16 cellular contexts compared by ENCODE assay signal in the genomic region with DNA sequence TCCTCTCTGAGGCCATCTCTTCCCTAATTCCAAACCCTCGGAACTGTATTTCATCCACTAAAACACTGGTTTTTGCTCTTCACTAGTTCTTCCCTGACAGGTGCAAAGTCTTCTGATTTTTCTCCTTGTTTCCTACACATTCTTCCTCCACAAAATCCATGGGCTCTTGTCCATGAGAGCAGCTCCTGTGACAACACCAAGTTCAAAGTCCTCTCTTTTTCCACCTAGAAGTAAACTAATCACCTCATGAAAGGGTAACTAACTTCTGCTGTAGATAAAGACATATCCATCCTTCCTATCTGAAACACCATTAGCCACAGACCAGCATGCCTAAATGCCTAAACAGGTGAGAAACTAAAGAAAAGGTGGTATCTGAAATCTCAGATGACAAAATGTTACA. TPM values are rescaled to one million over a fixed set of nuclear protein-coding genes. Genes with fewer than 3 reads are reported as not detected.
DNase-seq lines count a peak whose midpoint lies in the region; ATAC-seq and TF ChIP-seq lines count a peak whose summit lies in the region.
"Had no signal": no experiment of that assay in that cellular context is flagged by ENCODE, and none has a peak within 500 bp of the region (broad histone marks: within the 10 kb centered on the region; RNA-seq: fewer than 3 reads in every experiment).

No MANE protein-coding gene starts in this region.

- peaks cover 35% of the 10 kb centered on the region for H3K36me3 Mint-ChIP-seq in activated CD4-positive, alpha-beta T cell treated with anti-CD3 and anti-CD28 coated beads, Interleukin-2, amount 10 ng/mL, durations not matched to agents 24 days and 14 days (ENCODE audit: low read depth)
- peaks cover 29% of the 10 kb centered on the region for H3K36me3 Mint-ChIP-seq in activated CD4-positive, alpha-beta T cell treated with anti-CD3 and anti-CD28 coated beads for 36 hours (ENCODE audit: low read depth)
- H3K36me3 Mint-ChIP-seq in neural progenitor cell: peaks cover 27% of the 10 kb centered on the region

- H2AFZ ChIP-seq in neural progenitor cell (replicated peaks): no peak overlapping the region

- DNase-seq in activated CD4-positive, alpha-beta T cell treated with anti-CD3 and anti-CD28 coated beads, Interleukin-2, amount 10 ng/mL, durations not matched to agents 24 days and 14 days: no peak
- no peak for DNase-seq in activated CD4-positive, alpha-beta T cell treated with anti-CD3 and anti-CD28 coated beads for 36 hours
- DNase-seq in coronary artery (ENCODE audit: low spot score) (no peak), neural progenitor cell (ENCODE audit: low spot score) (no peak)
- no peak for DNase-seq in effector CD4-positive, alpha-beta T cell
- DNase-seq: activated CD4-positive, CD25-positive, alpha-beta regulatory T cell treated with anti-CD3 and anti-CD28 coated beads, Interleukin-2, amount 50 U/mL, for 72 hours; activated CD8-positive, alpha-beta memory T cell treated with anti-CD3 and anti-CD28 coated beads, Interleukin-2, amount 50 U/mL, for 48 hours; activated naive CD4-positive, alpha-beta T cell treated with anti-CD3 and anti-CD28 coated beads, Interleukin-2, amount 50 U/mL, for 16 hours; natural killer cell; NCI-H1048; NCI-H774; right cardiac atrium; RPMI8226; stimulated activated CD4-positive, alpha-beta T cell treated with anti-CD3 and anti-CD28 coated beads, Interleukin-4, amount 100 ng/mL, for 1 hour had no signal

- peaks cover 67% of the 10 kb centered on the region for H4K20me1 ChIP-seq in neural progenitor cell (ENCODE audit: low read depth)

- POLR2A ChIA-PET in activated CD4-positive, alpha-beta T cell treated with anti-CD3 and anti-CD28 coated beads for 36 hours (lab: Charles Lee): no interaction called here

- H3K9me3 Mint-ChIP-seq in activated CD4-positive, alpha-beta T cell treated with anti-CD3 and anti-CD28 coated beads, Interleukin-2, amount 10 ng/mL, durations not matched to agents 24 days and 14 days: no peaks in the 10 kb centered on the region
- H3K9me3 Mint-ChIP-seq in activated CD4-positive, alpha-beta T cell treated with anti-CD3 and anti-CD28 coated beads for 36 hours (ENCODE audit: low read depth): no peaks in the 10 kb centered on the region
- H3K9me3 Mint-ChIP-seq in neural progenitor cell: no peaks in the 10 kb centered on the region
- H3K9me3 Mint-ChIP-seq: natural killer cell had no signal

- TF ChIP-seq CTCF in coronary artery (IDR thresholded peaks at IDR 0.05) (no peak), neural progenitor cell (IDR thresholded peaks at IDR 0.05) (no peak)

- no peaks in the 10 kb centered on the region for H3K27me3 Mint-ChIP-seq in activated CD4-positive, alpha-beta T cell treated with anti-CD3 and anti-CD28 coated beads, Interleukin-2, amount 10 ng/mL, durations not matched to agents 24 days and 14 days
- no peaks in the 10 kb centered on the region for H3K27me3 Mint-ChIP-seq in activated CD4-positive, alpha-beta T cell treated with anti-CD3 and anti-CD28 coated beads for 36 hours
- H3K27me3 Mint-ChIP-seq in neural progenitor cell (ENCODE audit: insufficient read depth, low read depth): peaks cover 6% of the 10 kb centered on the region

- H3K4me1 ChIP-seq in skeletal muscle satellite cell (ENCODE audit: control insufficient read depth, insufficient read depth, low read length) (peaks cover 25% of the 10 kb centered on the region), neural progenitor cell (peaks cover 16% of the 10 kb centered on the region)

- H3K4me3 ChIP-seq in coronary artery: peak overlapping the region; percentile 99
- H3K4me3 ChIP-seq in skeletal muscle satellite cell (ENCODE audit: low read length): no peak overlapping the region
- H3K4me3 ChIP-seq in neural progenitor cell: no peak overlapping the region
- H3K4me3 ChIP-seq: HAP-1 had no signal

- H3K4me2 ChIP-seq in skeletal muscle satellite cell (ENCODE audit: low read length) (peak overlapping the region; percentile 98), neural progenitor cell (no peak overlapping the region)

- H3K27me3 ChIP-seq in skeletal muscle satellite cell (ENCODE audit: control insufficient read depth, insufficient read depth, low read length): no peaks in the 10 kb centered on the region
- no peaks in the 10 kb centered on the region for H3K27me3 ChIP-seq in neural progenitor cell

- CTCF ChIA-PET in activated CD4-positive, alpha-beta T cell treated with anti-CD3 and anti-CD28 coated beads for 36 hours (lab: Charles Lee): interaction anchor here (0.6 to 0.8 kb wide), 3 partner anchors 116 to 200 kb away, joined by 3 read pairs; no protein-coding TSS in a partner anchor

- H3K4me3 Mint-ChIP-seq in activated CD4-positive, alpha-beta T cell treated with anti-CD3 and anti-CD28 coated beads, Interleukin-2, amount 10 ng/mL, durations not matched to agents 24 days and 14 days: peak overlapping the region; percentile 3
- H3K4me3 Mint-ChIP-seq in activated CD4-positive, alpha-beta T cell treated with anti-CD3 and anti-CD28 coated beads for 36 hours: no peak overlapping the region
- no peak overlapping the region for H3K4me3 Mint-ChIP-seq in neural progenitor cell

- H3K27ac Mint-ChIP-seq in activated CD4-positive, alpha-beta T cell treated with anti-CD3 and anti-CD28 coated beads, Interleukin-2, amount 10 ng/mL, durations not matched to agents 24 days and 14 days: no peak overlapping the region
- no peak overlapping the region for H3K27ac Mint-ChIP-seq in activated CD4-positive, alpha-beta T cell treated with anti-CD3 and anti-CD28 coated beads for 36 hours
- H3K27ac Mint-ChIP-seq in neural progenitor cell: no peak overlapping the region

- peaks cover 71% of the 10 kb centered on the region for H3K79me2 ChIP-seq in neural progenitor cell (ENCODE audit: low read depth)

- H3K9ac ChIP-seq in skeletal muscle satellite cell (ENCODE audit: low read depth, low read length) (no peak overlapping the region), neural progenitor cell (no peak overlapping the region)

- H3K36me3 ChIP-seq in skeletal muscle satellite cell (ENCODE audit: insufficient read depth, low read length): peaks cover 11% of the 10 kb centered on the region
- H3K36me3 ChIP-seq in neural progenitor cell: peaks cover 3% of the 10 kb centered on the region

- H3K27ac ChIP-seq in coronary artery: peak overlapping the region; percentile 55 to 100
- no peak overlapping the region for H3K27ac ChIP-seq in neural progenitor cell

- peaks cover 41% of the 10 kb centered on the region for H3K4me1 Mint-ChIP-seq in activated CD4-positive, alpha-beta T cell treated with anti-CD3 and anti-CD28 coated beads, Interleukin-2, amount 10 ng/mL, durations not matched to agents 24 days and 14 days
- H3K4me1 Mint-ChIP-seq in activated CD4-positive, alpha-beta T cell treated with anti-CD3 and anti-CD28 coated beads for 36 hours: peaks cover 36% of the 10 kb centered on the region
- H3K4me1 Mint-ChIP-seq in neural progenitor cell: peaks cover 26% of the 10 kb centered on the region

- H3K9me3 ChIP-seq in skeletal muscle satellite cell (replicated peaks; ENCODE audit: low read length): no peaks in the 10 kb centered on the region
- no peaks in the 10 kb centered on the region for H3K9me3 ChIP-seq in neural progenitor cell (ENCODE audit: low read depth)
- H3K9me3 ChIP-seq: HAP-1 had no signal

- H3F3A ChIP-seq in neural progenitor cell (ENCODE audit: low read depth): peaks cover 23% of the 10 kb centered on the region

- intact Hi-C loops in activated CD4-positive, alpha-beta T cell treated with anti-CD3 and anti-CD28 coated beads, Interleukin-2, amount 10 ng/mL, durations not matched to agents 24 days and 14 days (cut with micrococcal nuclease): no loop called here
- intact Hi-C loops in activated CD4-positive, alpha-beta T cell treated with anti-CD3 and anti-CD28 coated beads for 36 hours (cut with DNase I, micrococcal nuclease): no loop called here

- ATAC-seq in activated CD4-positive, alpha-beta T cell treated with anti-CD3 and anti-CD28 coated beads for 36 hours: no peak
- ATAC-seq: natural killer cell, right cardiac atrium had no signal

RNA-seq across cellular contexts. Expression of a gene that starts 2.9 kb away (rescaled TPM):
- total RNA-seq in activated CD4-positive, alpha-beta T cell treated with anti-CD3 and anti-CD28 coated beads, Interleukin-2, amount 10 ng/mL, durations not matched to agents 24 days and 14 days: 42.8 and 44.3 TPM in 2 replicates
- 10 to 100 TPM; 36.3 to 41.6 TPM for total RNA-seq in activated CD4-positive, alpha-beta T cell treated with anti-CD3 and anti-CD28 coated beads for 36 hours
- 37.3 and 41.1 TPM in 2 replicates for total RNA-seq in skeletal muscle satellite cell (2012; rRNA removed)
- total RNA-seq in neural progenitor cell (ENCODE audit: low replicate concordance): 45.6 and 81.1 TPM in 2 replicates

RNA-seq across cellular contexts. Expression of a gene that starts 28.7 kb away (rescaled TPM):
- total RNA-seq in activated CD4-positive, alpha-beta T cell treated with anti-CD3 and anti-CD28 coated beads, Interleukin-2, amount 10 ng/mL, durations not matched to agents 24 days and 14 days: 32.1 and 32.4 TPM in 2 replicates
- total RNA-seq in activated CD4-positive, alpha-beta T cell treated with anti-CD3 and anti-CD28 coated beads for 36 hours: 10 to 100 TPM; 23.3 to 24.0 TPM
- 7.9 TPM in 2 replicates for total RNA-seq in skeletal muscle satellite cell (2012; rRNA removed)
- 15.2 and 19.2 TPM in 2 replicates for total RNA-seq in neural progenitor cell (ENCODE audit: low replicate concordance)

RNA-seq across cellular contexts. Expression of a gene that starts 43.9 kb away (rescaled TPM):
- 356 and 358 TPM in 2 replicates for total RNA-seq in activated CD4-positive, alpha-beta T cell treated with anti-CD3 and anti-CD28 coated beads, Interleukin-2, amount 10 ng/mL, durations not matched to agents 24 days and 14 days
- 100 to 1,000 TPM; 337 to 396 TPM for total RNA-seq in activated CD4-positive, alpha-beta T cell treated with anti-CD3 and anti-CD28 coated beads for 36 hours
- 460 and 486 TPM in 2 replicates for total RNA-seq in skeletal muscle satellite cell (2012; rRNA removed)
- total RNA-seq in neural progenitor cell (ENCODE audit: low replicate concordance): 127 and 141 TPM in 2 replicates

RNA-seq across cellular contexts. Expression of a gene that starts 48.3 kb away (rescaled TPM):
- total RNA-seq in activated CD4-positive, alpha-beta T cell treated with anti-CD3 and anti-CD28 coated beads, Interleukin-2, amount 10 ng/mL, durations not matched to agents 24 days and 14 days: 4.7 and 5.5 TPM in 2 replicates
- total RNA-seq in activated CD4-positive, alpha-beta T cell treated with anti-CD3 and anti-CD28 coated beads for 36 hours: 1 to 10 TPM; 1.6 to 1.7 TPM
- total RNA-seq in skeletal muscle satellite cell (2012; rRNA removed): 1.8 and 3.1 TPM in 2 replicates
- 16.7 and 23.8 TPM in 2 replicates for total RNA-seq in neural progenitor cell (ENCODE audit: low replicate concordance)

RNA-seq across cellular contexts. Expression of a gene that starts 57.1 kb away (rescaled TPM):
- total RNA-seq in activated CD4-positive, alpha-beta T cell treated with anti-CD3 and anti-CD28 coated beads, Interleukin-2, amount 10 ng/mL, durations not matched to agents 24 days and 14 days: 1,994 and 2,005 TPM in 2 replicates
- 1,000 to 10,000 TPM; 1,886 to 1,896 TPM for total RNA-seq in activated CD4-positive, alpha-beta T cell treated with anti-CD3 and anti-CD28 coated beads for 36 hours
- total RNA-seq in skeletal muscle satellite cell (2012; rRNA removed): 1,089 and 1,655 TPM in 2 replicates
- 1,779 and 3,404 TPM in 2 replicates for total RNA-seq in neural progenitor cell (ENCODE audit: low replicate concordance)
